11 cellular contexts compared by ENCODE assay signal in genomic region chr3:16433701-16434151, GRCh38.
DNase-seq lines count a peak whose midpoint lies in the region; ATAC-seq and TF ChIP-seq lines count a peak whose summit lies in the region.
"Had no signal": no experiment of that assay in that cellular context is flagged by ENCODE, and none has a peak within 500 bp of the region (broad histone marks: within the 10 kb centered on the region; RNA-seq: fewer than 3 reads in every experiment).

No MANE protein-coding gene starts in this region.

- no peaks in the 10 kb centered on the region for H3K36me3 ChIP-seq in sigmoid colon

- no peaks in the 10 kb centered on the region for H3K4me1 ChIP-seq in sigmoid colon

- no peak overlapping the region for H3K27ac ChIP-seq in sigmoid colon

- DNase-seq in germinal center (ENCODE audit: low spot score) = peak; percentile 52
- DNase-seq in A172 (ENCODE audit: low spot score) = no peak
- no peak for DNase-seq in sigmoid colon
- DNase-seq in activated effector memory CD4-positive, alpha-beta T cell treated with anti-CD3 and anti-CD28 coated beads, Interleukin-2, amount 50 U/mL, for 16 hours = no peak
- DNase-seq in OCI-M1 (lab: John Stamatoyannopoulos, UW) = no peak
- DNase-seq: stimulated activated naive CD4-positive, alpha-beta T cell had no signal

- no peak for TF ChIP-seq CTCF in sigmoid colon (IDR thresholded peaks at IDR 0.05)

- H3K9me3 ChIP-seq in sigmoid colon = no peaks in the 10 kb centered on the region

- H3K27me3 ChIP-seq in sigmoid colon = no peaks in the 10 kb centered on the region

- no peak for TF ChIP-seq EP300 in sigmoid colon (IDR thresholded peaks at IDR 0.05)

- WGBS in sigmoid colon, 2 donors = 75 to 83% methylated on average over 13 of the region's 13 CpGs

- ATAC-seq in GM18867 (IDR thresholded peaks at IDR 0.05; ENCODE audit: unreplicated experiment) = peak; percentile 90
- peak; percentile 85 for ATAC-seq in GM21529 (IDR thresholded peaks at IDR 0.05; ENCODE audit: unreplicated experiment)
- ATAC-seq in HG03135 (IDR thresholded peaks at IDR 0.05; ENCODE audit: unreplicated experiment) = peak; percentile 75
- ATAC-seq: T-cell had no signal

- intact Hi-C loops in sigmoid colon (cut with DNase I) = no loop called here

- no peak for TF ChIP-seq POLR2A in sigmoid colon (IDR thresholded peaks at IDR 0.05)

- H3K4me3 ChIP-seq in sigmoid colon = no peak overlapping the region
- H3K4me3 ChIP-seq: smooth muscle cell had no signal
